Comparison of ENCODE assay signal across 18 cellular contexts in genomic region chr1:3390291-3390690, GRCh38.
DNase-seq lines count a peak whose midpoint lies in the region; ATAC-seq and TF ChIP-seq lines count a peak whose summit lies in the region.
"Had no signal": no experiment of that assay in that cellular context is flagged by ENCODE, and none has a peak within 500 bp of the region (broad histone marks: within the 10 kb centered on the region; RNA-seq: fewer than 3 reads in every experiment).

No MANE protein-coding gene starts in this region.

- peak overlapping the region; percentile 8 to 43 (median 20) for H3K4me3 Mint-ChIP-seq in nephron
- H3K4me3 Mint-ChIP-seq: B cell; CD4-positive, alpha-beta memory T cell; HFFc6 had no signal

- no peaks in the 10 kb centered on the region for H3K9me3 Mint-ChIP-seq in nephron
- H3K9me3 Mint-ChIP-seq: CD4-positive, alpha-beta memory T cell; HFFc6 had no signal

- H3K27ac Mint-ChIP-seq in nephron, result peak overlapping the region in 1 of 3 experiments; percentile 57
- H3K27ac Mint-ChIP-seq: B cell, HFFc6 had no signal

- no peaks in the 10 kb centered on the region for H3K27me3 ChIP-seq in tibial artery

- H3K27me3 Mint-ChIP-seq in nephron (ENCODE audit: low read depth), result peaks cover 90% of the 10 kb centered on the region

- TF ChIP-seq CTCF in nephron (IDR thresholded peaks at IDR 0.05; ENCODE audit: unreplicated experiment in 3 of 3) (no peak), tibial artery (IDR thresholded peaks at IDR 0.05) (no peak)

- peaks cover 34% of the 10 kb centered on the region for H3K4me1 Mint-ChIP-seq in nephron
- H3K4me1 Mint-ChIP-seq: B cell had no signal

- DNase-seq in Right ventricle myocardium inferior (ENCODE audit: missing footprints) (peak; percentile 43), cardiac septum (ENCODE audit: low spot score) (no peak), tibial artery (no peak), cerebellar nuclear complex (lab: John Stamatoyannopoulos, UW) (no peak), activated gamma-delta T cell treated with Interleukin-2 at 50 U/mL for 16 hours (no peak)
- DNase-seq: C1 segment of cervical spinal cord; Calu3; CD4-positive, alpha-beta memory T cell; COR-L47; DMS53; DMS79 treated with DMSO at 0.1 percent for 48 hours; GF-D8; GOT3; HFFc6 had no signal

- H3K27ac ChIP-seq in tibial artery, result peak overlapping the region; percentile 61 to 65
- H3K27ac ChIP-seq: 22Rv1 had no signal

- peaks cover 11 to 66% (median 35%) of the 10 kb centered on the region in 4 donors for H3K4me1 ChIP-seq in tibial artery

- peaks cover 4% of the 10 kb centered on the region for H3K36me3 Mint-ChIP-seq in nephron (ENCODE audit: low read depth)
- H3K36me3 Mint-ChIP-seq: CD4-positive, alpha-beta memory T cell had no signal

- H3K4me3 ChIP-seq in tibial artery, result no peak overlapping the region
- H3K4me3 ChIP-seq: HAP-1 had no signal

- ATAC-seq in Right ventricle myocardium inferior, result no peak

- H3K9me3 ChIP-seq in tibial artery, result no peaks in the 10 kb centered on the region
- H3K9me3 ChIP-seq: HAP-1 had no signal

- H3K36me3 ChIP-seq in tibial artery, result peaks cover 0 to 10% (median 0%) of the 10 kb centered on the region in 3 donors
- H3K36me3 ChIP-seq: HAP-1 had no signal

- intact Hi-C loops in Right ventricle myocardium inferior (cut with DNase I), result no loop called here
- intact Hi-C loops in cardiac septum (cut with DNase I), result loop anchor here (5.0 kb wide), 2 partner anchors 78 to 323 kb away; partner anchors contain the start of gene PRDM16
- intact Hi-C loops in tibial artery (cut with DNase I; ENCODE audit: low total_unique reads), result no loop called here
